ENCODE assay signal across 18 cellular contexts in the genomic region with DNA sequence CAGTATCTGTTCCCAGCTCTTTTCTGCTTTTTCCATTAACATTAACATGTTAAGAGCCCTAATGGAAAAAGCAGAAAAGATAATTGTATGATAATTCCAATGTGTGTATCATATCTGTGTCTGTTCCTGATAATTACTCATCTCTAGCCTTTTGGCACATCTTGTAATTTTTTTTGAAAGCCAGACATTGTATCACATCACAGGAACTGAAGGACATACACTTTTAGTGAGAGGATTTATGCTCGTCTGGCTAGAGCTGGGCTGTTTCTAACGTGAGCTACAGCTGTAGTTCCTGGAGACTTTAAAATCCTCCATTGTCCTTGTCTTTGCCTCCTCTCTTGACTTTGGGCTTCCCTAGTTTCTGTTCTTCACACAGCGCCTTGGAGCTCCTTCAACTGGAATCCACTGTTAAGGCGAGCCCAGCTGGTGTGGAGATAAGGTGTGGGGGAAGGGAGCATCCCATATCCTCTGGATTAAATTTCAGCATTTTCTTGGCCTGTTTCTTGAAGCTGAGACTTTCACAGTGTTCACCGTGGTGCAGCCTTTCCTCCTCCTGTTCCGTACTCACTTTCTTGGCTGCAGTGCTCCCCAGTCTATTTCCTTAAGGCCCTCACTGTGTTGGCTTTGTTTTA.
DNase-seq lines count a peak whose midpoint lies in the region; ATAC-seq and TF ChIP-seq lines count a peak whose summit lies in the region.
"Had no signal": no experiment of that assay in that cellular context is flagged by ENCODE, and none has a peak within 500 bp of the region (broad histone marks: within the 10 kb centered on the region; RNA-seq: fewer than 3 reads in every experiment).

No MANE protein-coding gene starts in this region.

- no peaks in the 10 kb centered on the region for H3K9me3 ChIP-seq in heart left ventricle
- H3K9me3 ChIP-seq in mammary epithelial cell (replicated peaks; ENCODE audit: insufficient read depth, low read length): peaks cover 11% of the 10 kb centered on the region
- no peaks in the 10 kb centered on the region for H3K9me3 ChIP-seq in prostate gland
- H3K9me3 ChIP-seq: BLaER1 had no signal

- peak overlapping the region; percentile 29 for H3K56ac ChIP-seq in mesendoderm (ENCODE audit: low read length)

- in situ Hi-C loops in mammary epithelial cell (cut with MboI; ENCODE audit: low sequenced_read_pairs in 2 of 2): no loop called here

- no peak overlapping the region for H2BK120ac ChIP-seq in mesendoderm (ENCODE audit: low read depth, low read length)

- H3K36me3 ChIP-seq in heart left ventricle (no peaks in the 10 kb centered on the region), mesendoderm (ENCODE audit: control insufficient read depth, insufficient read depth, low read length) (no peaks in the 10 kb centered on the region), mammary epithelial cell (ENCODE audit: insufficient read depth, low read length) (no peaks in the 10 kb centered on the region), prostate gland (no peaks in the 10 kb centered on the region)
- H3K36me3 ChIP-seq: BLaER1 had no signal

- dilution Hi-C loops in mammary epithelial cell (cut with HindIII; ENCODE audit: low sequenced_read_pairs): no loop called here

- BruUV-seq in mammary epithelial cell (replicated peaks; lab: Mats Ljungman, UMichigan): no TSS peak

- H2AFZ ChIP-seq in mammary epithelial cell (ENCODE audit: low read depth, low read length): no peak overlapping the region
- H2AFZ ChIP-seq: GM23248 had no signal

- H3K9ac ChIP-seq in mesendoderm (ENCODE audit: low read length) (no peak overlapping the region), mammary epithelial cell (ENCODE audit: insufficient read depth, low read length) (no peak overlapping the region)
- H3K9ac ChIP-seq: BLaER1, GM23248 had no signal

- no peak overlapping the region for H4K8ac ChIP-seq in mesendoderm (ENCODE audit: low read depth, low read length)

- H3K4me1 ChIP-seq in heart left ventricle (peaks cover 0 to 4% (median 0%) of the 10 kb centered on the region in 12 donors), mesendoderm (ENCODE audit: control insufficient read depth, low read depth, low read length) (peaks cover 7% of the 10 kb centered on the region), mammary epithelial cell (ENCODE audit: insufficient read depth, low read length) (no peaks in the 10 kb centered on the region), prostate gland (replicated peaks) (no peaks in the 10 kb centered on the region)
- H3K4me1 ChIP-seq: BLaER1 had no signal

- WGBS in heart left ventricle, 4 donors: 33 to 38% (median 34%) methylated on average over 6 of the region's 6 CpGs
- WGBS in mesendoderm (ENCODE audit: extremely low coverage, insufficient coverage, low lambda C conversion rate): no CpG with 5 or more reads among the region's 6 CpGs
- WGBS in mammary epithelial cell (ENCODE audit: low coverage, missing lambda C conversion rate): 25% methylated on average over 5 of the region's 6 CpGs
- 59% methylated on average over 6 of the region's 6 CpGs for WGBS in prostate gland

- no peak for DNase-seq in Right ventricle myocardium inferior (ENCODE audit: missing footprints)
- no peak for DNase-seq in cardiac septum (ENCODE audit: low spot score)
- DNase-seq in heart left ventricle: peak in 4 of 5 donors; percentile 36 to 47 (median 45)
- DNase-seq in mesendoderm: peak; percentile 89
- DNase-seq in mammary epithelial cell: no peak
- no peak for DNase-seq in prostate gland (ENCODE audit: low spot score)
- no peak for DNase-seq in osteocyte (ENCODE audit: extremely low spot score, unreplicated experiment)
- DNase-seq: CD8-positive, alpha-beta T cell; GF-D8; GM23248; NCI-H1417; NCI-H187 treated with DMSO at 0.1 percent for 48 hours; NCI-H2171; NCI-H446; OCI-M1 had no signal

- intact Hi-C loops in Right ventricle myocardium inferior (cut with DNase I): no loop called here
- intact Hi-C loops in cardiac septum (cut with DNase I): no loop called here
- intact Hi-C loops in heart left ventricle (cut with DNase I): no loop called here
- intact Hi-C loops in mammary epithelial cell (cut with micrococcal nuclease): no loop called here
- intact Hi-C loops in prostate gland (cut with DNase I): no loop called here

- no peaks in the 10 kb centered on the region for H4K20me1 ChIP-seq in mammary epithelial cell (ENCODE audit: insufficient read depth, low read length)
- H4K20me1 ChIP-seq: BLaER1 had no signal

- no peak overlapping the region for H3K4me3 ChIP-seq in heart left ventricle
- no peak overlapping the region for H3K4me3 ChIP-seq in mesendoderm (ENCODE audit: low read length)
- no peak overlapping the region for H3K4me3 ChIP-seq in mammary epithelial cell (replicated peaks in 1 of 3; ENCODE audit: insufficient read depth in 1 of 3, low read depth in 2 of 3, low read length in 3 of 3)
- H3K4me3 ChIP-seq in prostate gland: no peak overlapping the region
- H3K4me3 ChIP-seq: BLaER1, GM23248, K562 had no signal

- no peak overlapping the region for H3K23ac ChIP-seq in mesendoderm (ENCODE audit: low read length)

- no peaks in the 10 kb centered on the region for H3K79me1 ChIP-seq in mesendoderm (ENCODE audit: low read length)

- no peak overlapping the region for H3K4ac ChIP-seq in mesendoderm (ENCODE audit: low read depth, low read length)

- no peaks in the 10 kb centered on the region for H3K27me3 Mint-ChIP-seq in osteocyte (ENCODE audit: unreplicated experiment)

- no peaks in the 10 kb centered on the region for H3K9me3 Mint-ChIP-seq in osteocyte (ENCODE audit: unreplicated experiment)
- H3K9me3 Mint-ChIP-seq: CD8-positive, alpha-beta T cell had no signal

- no peak overlapping the region for H3K18ac ChIP-seq in mesendoderm (ENCODE audit: low read length)

- H3K4me2 ChIP-seq in mesendoderm (ENCODE audit: low read length) (no peak overlapping the region), mammary epithelial cell (ENCODE audit: insufficient read depth, low read depth, low read length) (no peak overlapping the region)
- H3K4me2 ChIP-seq: BLaER1 had no signal

- H3K4me3 Mint-ChIP-seq in osteocyte (ENCODE audit: unreplicated experiment): no peak overlapping the region
- H3K4me3 Mint-ChIP-seq: CD8-positive, alpha-beta T cell had no signal

- ATAC-seq in Right ventricle myocardium inferior (peak; percentile 84), heart left ventricle (peak; percentile 65 to 86 (median 68)), GM19452 (IDR thresholded peaks at IDR 0.05; ENCODE audit: unreplicated experiment) (no peak)
- ATAC-seq: CD8-positive, alpha-beta T cell; K562 had no signal

- H3K4me1 Mint-ChIP-seq in osteocyte (ENCODE audit: unreplicated experiment): no peaks in the 10 kb centered on the region

- no peak overlapping the region for H4K5ac ChIP-seq in mesendoderm (ENCODE audit: low read length)

- no peaks in the 10 kb centered on the region for H3K36me3 Mint-ChIP-seq in osteocyte (ENCODE audit: unreplicated experiment)
- H3K36me3 Mint-ChIP-seq: CD8-positive, alpha-beta T cell had no signal

- H3K27ac ChIP-seq in heart left ventricle (peak overlapping the region in 5 of 12 donors; percentile 14 to 52 (median 27)), mesendoderm (ENCODE audit: low read depth, low read length) (peak overlapping the region; percentile 66), mammary epithelial cell (ENCODE audit: insufficient read depth, low read depth, low read length) (no peak overlapping the region), prostate gland (no peak overlapping the region)
- H3K27ac ChIP-seq: BLaER1, GM23248 had no signal

- no peak for TF ChIP-seq CTCF in heart left ventricle (IDR thresholded peaks at IDR 0.05)
- TF ChIP-seq CTCF in mammary epithelial cell (conservative IDR thresholded peaks at IDR 0.05 in 1 of 2, IDR thresholded peaks at IDR 0.05 in 1 of 2; ENCODE audit: extremely low read depth in 1 of 2, insufficient read depth in 1 of 2, low read depth in 1 of 2, low read length in 2 of 2): no peak
- TF ChIP-seq CTCF in prostate gland (IDR thresholded peaks at IDR 0.05): no peak
- TF ChIP-seq CTCF in osteocyte (IDR thresholded peaks at IDR 0.05): no peak

- H2BK5ac ChIP-seq in mesendoderm (ENCODE audit: low read length): no peak overlapping the region

- no peak overlapping the region for H3K27ac Mint-ChIP-seq in osteocyte (ENCODE audit: unreplicated experiment)
- H3K27ac Mint-ChIP-seq: CD8-positive, alpha-beta T cell had no signal

- TF ChIP-seq POLR2A in heart left ventricle (IDR thresholded peaks at IDR 0.05) (no peak), prostate gland (IDR thresholded peaks at IDR 0.05) (no peak)

- H3K79me2 ChIP-seq in mesendoderm (ENCODE audit: control insufficient read depth, insufficient read depth, low read length): no peaks in the 10 kb centered on the region
- H3K79me2 ChIP-seq in mammary epithelial cell (ENCODE audit: insufficient read depth, low read length): no peaks in the 10 kb centered on the region

- H3K27me3 ChIP-seq in heart left ventricle: no peaks in the 10 kb centered on the region
- H3K27me3 ChIP-seq in mesendoderm (ENCODE audit: insufficient read depth, low read length, poor library complexity): no peaks in the 10 kb centered on the region
- no peaks in the 10 kb centered on the region for H3K27me3 ChIP-seq in mammary epithelial cell (ENCODE audit: insufficient read depth, low read length)
- H3K27me3 ChIP-seq in prostate gland (replicated peaks; ENCODE audit: insufficient read depth): no peaks in the 10 kb centered on the region
- H3K27me3 ChIP-seq: BLaER1 had no signal

- CTCF ChIA-PET in mammary epithelial cell (lab: Charles Lee; ENCODE audit: low non-redundant PET): no interaction called here

- H2BK15ac ChIP-seq in mesendoderm (replicated peaks; ENCODE audit: low read depth): no peak overlapping the region

- H2AK5ac ChIP-seq in mesendoderm (ENCODE audit: low read length): no peak overlapping the region

Comparison
In these comparisons a context has a peak if more than half of its experiments do, and no peak if none do; other contexts are left out.
1. DNase-seq: peak in heart left ventricle (4 of 5) and mesendoderm (single experiment); none in Right ventricle myocardium inferior (single experiment), cardiac septum (single experiment), mammary epithelial cell (single experiment), prostate gland (single experiment) and osteocyte (single experiment).